8 cellular contexts compared by ENCODE assay signal in the genomic region with DNA sequence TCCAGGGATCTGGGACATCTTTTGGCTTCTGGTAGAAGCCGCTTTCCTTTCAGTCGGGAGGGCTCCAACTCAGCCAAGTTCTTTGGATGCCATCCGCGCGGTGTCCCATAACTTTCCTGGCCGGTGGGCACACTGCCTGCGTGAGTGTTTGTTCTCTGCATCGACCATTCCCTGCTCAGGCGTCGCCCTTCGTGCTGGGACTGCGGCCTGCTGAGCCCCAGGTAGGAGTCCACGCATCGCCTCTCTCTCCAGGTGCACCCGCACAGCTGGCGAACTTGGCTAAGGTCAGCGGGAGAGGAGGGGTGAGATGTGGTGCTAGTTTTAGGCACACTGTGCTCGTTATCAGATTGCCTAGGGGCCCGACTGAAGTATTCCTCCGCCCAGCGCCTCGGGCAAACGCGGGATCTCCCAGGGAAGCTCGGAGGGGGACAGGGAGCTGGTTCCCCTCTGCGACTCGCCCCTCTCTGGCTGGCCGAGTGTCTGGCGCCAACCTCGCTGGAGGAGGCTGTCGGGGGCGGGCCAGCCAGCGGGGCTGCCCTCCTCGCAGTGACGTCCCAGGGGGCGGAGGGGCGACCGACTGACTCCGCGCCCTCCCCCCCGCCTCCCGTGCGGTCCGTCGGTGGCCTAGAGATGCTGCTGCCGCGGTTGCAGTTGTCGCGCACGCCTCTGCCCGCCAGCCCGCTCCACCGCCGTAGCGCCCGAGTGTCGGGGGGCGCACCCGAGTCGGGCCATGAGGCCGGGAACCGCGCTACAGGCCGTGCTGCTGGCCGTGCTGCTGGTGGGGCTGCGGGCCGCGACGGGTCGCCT. TPM values are rescaled to one million over a fixed set of nuclear protein-coding genes. Genes with fewer than 3 reads are reported as not detected.
DNase-seq lines count a peak whose midpoint lies in the region; ATAC-seq and TF ChIP-seq lines count a peak whose summit lies in the region.

A gene with protein sequence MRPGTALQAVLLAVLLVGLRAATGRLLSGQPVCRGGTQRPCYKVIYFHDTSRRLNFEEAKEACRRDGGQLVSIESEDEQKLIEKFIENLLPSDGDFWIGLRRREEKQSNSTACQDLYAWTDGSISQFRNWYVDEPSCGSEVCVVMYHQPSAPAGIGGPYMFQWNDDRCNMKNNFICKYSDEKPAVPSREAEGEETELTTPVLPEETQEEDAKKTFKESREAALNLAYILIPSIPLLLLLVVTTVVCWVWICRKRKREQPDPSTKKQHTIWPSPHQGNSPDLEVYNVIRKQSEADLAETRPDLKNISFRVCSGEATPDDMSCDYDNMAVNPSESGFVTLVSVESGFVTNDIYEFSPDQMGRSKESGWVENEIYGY (plus strand): TSS at position 607 of the 807 bp plus-strand sequence. CDS start 124 bp downstream, at position 731.

- H3K36me3 Mint-ChIP-seq in CD14-positive monocyte, result peaks cover 3 to 6% of the 10 kb centered on the region in 2 donors
- H3K36me3 Mint-ChIP-seq in naive thymus-derived CD8-positive, alpha-beta T cell, result no peaks in the 10 kb centered on the region

- H3K27me3 Mint-ChIP-seq in CD14-positive monocyte (ENCODE audit: low read depth in 3 of 3), result peaks cover 34 to 47% (median 36%) of the 10 kb centered on the region in 3 donors
- H3K27me3 Mint-ChIP-seq in naive thymus-derived CD8-positive, alpha-beta T cell, result peaks cover 0 to 38% (median 1%) of the 10 kb centered on the region in 5 donors

- peak; percentile 41 to 63 for ATAC-seq in naive thymus-derived CD8-positive, alpha-beta T cell
- ATAC-seq in HG03025 (IDR thresholded peaks at IDR 0.05; ENCODE audit: low FRiP score, unreplicated experiment) (no peak), GM21576 (IDR thresholded peaks at IDR 0.05; ENCODE audit: unreplicated experiment) (no peak)

- intact Hi-C loops in CD14-positive monocyte (cut with micrococcal nuclease), result no loop called here
- intact Hi-C loops in uterus (cut with DNase I; ENCODE audit: low total_unique reads), result no loop called here

- H3K9me3 Mint-ChIP-seq in CD14-positive monocyte, result peaks cover 0 to 9% (median 0%) of the 10 kb centered on the region in 7 donors
- H3K9me3 Mint-ChIP-seq in naive thymus-derived CD8-positive, alpha-beta T cell, result no peaks in the 10 kb centered on the region

- H3K36me3 ChIP-seq in MM.1S (replicated peaks; ENCODE audit: insufficient read depth, low read length) (no peaks in the 10 kb centered on the region), uterus (no peaks in the 10 kb centered on the region)

- no peaks in the 10 kb centered on the region for H4K20me1 ChIP-seq in MM.1S (ENCODE audit: insufficient read depth, low read length)

- TF ChIP-seq CTCF in CD14-positive monocyte (IDR thresholded peaks at IDR 0.05), result no peak
- TF ChIP-seq CTCF in MM.1S (IDR thresholded peaks at IDR 0.05; ENCODE audit: low read length), result no peak
- TF ChIP-seq CTCF in fibroblast of villous mesenchyme (IDR thresholded peaks at IDR 0.05; ENCODE audit: insufficient read depth, low read depth, low read length), result no peak
- no peak for TF ChIP-seq CTCF in uterus (IDR thresholded peaks at IDR 0.05)

- H3K4me1 ChIP-seq in MM.1S (ENCODE audit: low read length), result peaks cover 28% of the 10 kb centered on the region
- no peaks in the 10 kb centered on the region for H3K4me1 ChIP-seq in uterus

- no peak within 1 kb of the TSS for H3K27ac ChIP-seq in MM.1S (ENCODE audit: low read length)
- peak within 1 kb of the TSS; percentile 78 to 82 for H3K27ac ChIP-seq in uterus

- POLR2A ChIA-PET in naive thymus-derived CD8-positive, alpha-beta T cell (lab: Charles Lee), result no interaction called here

- H3K79me2 ChIP-seq in MM.1S (ENCODE audit: low read length), result no peaks in the 10 kb centered on the region

- no peak for DNase-seq in CD14-positive monocyte (ENCODE audit: low spot score)
- no peak for DNase-seq in MM.1S
- peak; percentile 44 to 61 for DNase-seq in activated T-cell treated with anti-CD3 and anti-CD28 coated beads, Interleukin-2, amount 50 U/mL, for 48 hours
- DNase-seq in fibroblast of villous mesenchyme (ENCODE audit: low read depth), result peak; percentile 34
- peak; percentile 39 to 81 (median 60) for DNase-seq in naive thymus-derived CD8-positive, alpha-beta T cell
- DNase-seq in uterus, result peak; percentile 67 to 69

- H3F3A ChIP-seq in MM.1S (ENCODE audit: insufficient read depth, low read length), result peaks cover 8% of the 10 kb centered on the region

- H3K27ac Mint-ChIP-seq in CD14-positive monocyte, result peak within 1 kb of the TSS in 1 of 7 donors; percentile 8
- peak within 1 kb of the TSS; percentile 82 to 96 (median 90) for H3K27ac Mint-ChIP-seq in naive thymus-derived CD8-positive, alpha-beta T cell

- H2AFZ ChIP-seq in MM.1S (ENCODE audit: low read length), result no peak within 1 kb of the TSS

- TF ChIP-seq POLR2A in uterus (IDR thresholded peaks at IDR 0.05), result peak; percentile 38 to 67

- no peaks in the 10 kb centered on the region for H3K9me2 ChIP-seq in MM.1S (replicated peaks; ENCODE audit: insufficient read depth, low read length)

- no peaks in the 10 kb centered on the region for H3K9me3 ChIP-seq in MM.1S (replicated peaks; ENCODE audit: insufficient read depth, low read length)
- no peaks in the 10 kb centered on the region for H3K9me3 ChIP-seq in uterus

- H3K4me3 ChIP-seq in MM.1S (ENCODE audit: low read length), result no peak within 1 kb of the TSS
- peak within 1 kb of the TSS; percentile 62 for H3K4me3 ChIP-seq in fibroblast of villous mesenchyme (ENCODE audit: low read depth, low read length)
- H3K4me3 ChIP-seq in uterus, result peak within 1 kb of the TSS; percentile 61 to 64

- no peaks in the 10 kb centered on the region for H3K27me3 ChIP-seq in MM.1S (replicated peaks; ENCODE audit: insufficient read depth, low read length)
- H3K27me3 ChIP-seq in uterus, result no peaks in the 10 kb centered on the region

- peak within 1 kb of the TSS; percentile 78 to 97 for H3K4me3 Mint-ChIP-seq in CD14-positive monocyte
- H3K4me3 Mint-ChIP-seq in naive thymus-derived CD8-positive, alpha-beta T cell, result peak within 1 kb of the TSS; percentile 78 to 91 (median 87)

- H3K4me2 ChIP-seq in MM.1S (ENCODE audit: low read depth, low read length), result peak within 1 kb of the TSS; percentile 5; the same call in 1 of the 2 replicates

- peaks cover 26% of the 10 kb centered on the region for H3K4me1 Mint-ChIP-seq in CD14-positive monocyte
- peaks cover 20 to 47% (median 37%) of the 10 kb centered on the region in 4 donors for H3K4me1 Mint-ChIP-seq in naive thymus-derived CD8-positive, alpha-beta T cell

- H3K9ac ChIP-seq in MM.1S (ENCODE audit: low read length), result no peak within 1 kb of the TSS

RNA-seq across cellular contexts. Expression of the gene that starts here (rescaled TPM):
- not detected for polyA plus RNA-seq in CD14-positive monocyte
- 41.9 and 66.5 TPM in 2 replicates for total RNA-seq in fibroblast of villous mesenchyme
- total RNA-seq in naive thymus-derived CD8-positive, alpha-beta T cell, result 1 to 10 TPM; 1.2 to 1.4 TPM
- 1 to 10 TPM in 2 of 3 donors, under 1 TPM in 1; 0.45 to 1.6 (median 1.4) TPM for polyA plus RNA-seq in naive thymus-derived CD8-positive, alpha-beta T cell
- 10 to 100 TPM in 3 of 4 donors, 1 to 10 TPM in 1; 8.5 to 58.2 (median 37.1) TPM for total RNA-seq in uterus

Comparison
In these comparisons a context has a peak if more than half of its experiments do, and no peak if none do; other contexts are left out.
1. DNase-seq: peak in activated T-cell treated with anti-CD3 and anti-CD28 coated beads, Interleukin-2, amount 50 U/mL, for 48 hours (2 of 2), fibroblast of villous mesenchyme (single experiment), naive thymus-derived CD8-positive, alpha-beta T cell (10 of 10) and uterus (2 of 2); none in CD14-positive monocyte (single experiment) and MM.1S (single experiment).
2. ATAC-seq: peak in naive thymus-derived CD8-positive, alpha-beta T cell (2 of 2); none in HG03025 (single experiment) and GM21576 (single experiment).